ENCODE assay signal across 20 cellular contexts in the genomic region with DNA sequence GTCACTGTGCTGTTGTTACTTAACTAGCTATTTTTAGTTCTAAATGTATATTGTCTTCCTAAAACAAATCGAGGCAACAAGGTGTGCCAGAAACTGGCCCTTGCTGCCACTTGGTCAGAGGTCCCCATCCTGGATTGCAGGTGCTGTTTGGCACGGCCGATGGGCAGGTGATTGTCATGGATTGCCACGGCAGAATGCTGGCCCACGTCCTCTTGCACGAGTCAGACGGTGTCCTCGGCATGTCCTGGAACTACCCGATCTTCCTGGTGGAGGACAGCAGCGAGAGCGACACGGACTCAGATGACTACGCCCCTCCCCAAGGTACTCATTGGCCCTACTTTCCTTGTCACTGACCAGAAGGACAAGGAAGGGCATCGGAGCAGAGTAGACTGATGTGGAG.
"Had no signal": no experiment of that assay in that cellular context is flagged by ENCODE, and none has a peak within 500 bp of the region (broad histone marks: within the 10 kb centered on the region; RNA-seq: fewer than 3 reads in every experiment).

No MANE protein-coding gene starts in this region.

- H3K27ac ChIP-seq: HL-60, SJCRH30 had no signal

- H3K4me3 ChIP-seq: MG63, SJCRH30 had no signal

- DNase-seq: Karpas-422, KG1, MG63, NCI-H1092, NCI-H1105 treated with DMSO at 0.1 percent for 48 hours, NCI-H1417 treated with DMSO at 0.1 percent for 48 hours, NCI-H146, NCI-H1694 treated with DMSO at 0.1 percent for 48 hours, NCI-H1930, NCI-H2081, NCI-H2107, NCI-H2227 treated with DMSO at 0.1 percent for 48 hours, NCI-H524, NCI-H526 treated with DMSO at 0.1 percent for 48 hours, NCI-H748 treated with DMSO at 0.1 percent for 48 hours, SHP77 treated with DMSO at 0.1 percent for 48 hours, SJCRH30 had no signal

- H3K27me3 ChIP-seq: MG63, SJCRH30 had no signal

- H3K9me3 ChIP-seq: MG63, SJCRH30 had no signal

- H3K4me1 ChIP-seq: SJCRH30 had no signal

- H3K36me3 ChIP-seq: MG63 had no signal

- ATAC-seq: Right ventricle myocardium inferior, SK-N-SH treated with all-trans-retinoic acid at 6 μM for 48 hours had no signal
